ENCODE assay signal across 7 cellular contexts in genomic region chr1:156123356-156124196, GRCh38. TPM values are rescaled to one million over a fixed set of nuclear protein-coding genes. Genes with fewer than 3 reads are reported as not detected.
DNase-seq lines count a peak whose midpoint lies in the region; ATAC-seq, FAIRE-seq and TF ChIP-seq lines count a peak whose summit lies in the region.

No MANE protein-coding gene starts in this region.

- TF ChIP-seq CTCF in VCaP (conservative IDR thresholded peaks at IDR 0.05) (0 out of 2 replicates have a peak, but pooled peaks have one; percentile 8), keratinocyte (optimal IDR thresholded peaks at IDR 0.05 in 1 of 3, IDR thresholded peaks at IDR 0.05 in 1 of 3, conservative IDR thresholded peaks at IDR 0.05 in 1 of 3; ENCODE audit: extremely low read depth in 1 of 3, insufficient read depth in 2 of 3, low read length in 3 of 3) (peak in 2 of 3 experiments; percentile 1 to 13)

- H4K20me1 ChIP-seq in keratinocyte (ENCODE audit: control insufficient read depth, extremely low read depth, insufficient read depth, low read length): peaks cover 14% of the 10 kb centered on the region

- H2AFZ ChIP-seq in keratinocyte (ENCODE audit: control insufficient read depth, low read length): no peak overlapping the region

- peak; percentile 67 for FAIRE-seq in keratinocyte (lab: Jason Lieb, UNC)

- H3K4me1 ChIP-seq in keratinocyte (ENCODE audit: control insufficient read depth, extremely low read depth, insufficient read depth, low read length): peaks cover 91% of the 10 kb centered on the region

- H3K9ac ChIP-seq in keratinocyte (ENCODE audit: control insufficient read depth, extremely low read depth, insufficient read depth, low read length): peak overlapping the region; percentile 66

- dilution Hi-C loops in keratinocyte (cut with MboI; ENCODE audit: extremely low pct_ligation_motif_present, low sequenced_read_pairs): no loop called here

- peak overlapping the region; percentile 97 for H3K4me2 ChIP-seq in keratinocyte (ENCODE audit: control insufficient read depth, extremely low read depth, insufficient read depth, low read depth, low read length)

- peaks cover 3% of the 10 kb centered on the region for H3K9me1 ChIP-seq in keratinocyte (ENCODE audit: control insufficient read depth, extremely low read depth, insufficient read depth, low read length)

- ATAC-seq in GM19463 (IDR thresholded peaks at IDR 0.05; ENCODE audit: unreplicated experiment) (peak; percentile 31), GM21717 (IDR thresholded peaks at IDR 0.05; ENCODE audit: unreplicated experiment) (no peak)

- peak; percentile 97 for DNase-seq in NCI-H2196 treated with DMSO at 0.1 percent for 48 hours (lab: John Stamatoyannopoulos, UW; ENCODE audit: unreplicated experiment)
- DNase-seq in caudate nucleus (lab: John Stamatoyannopoulos, UW): peak in 58 of 61 donors; percentile 52 to 94 (median 84)
- DNase-seq in keratinocyte (ENCODE audit: low read depth, low spot score): peak; percentile 90
- peak; percentile 36 to 54 for DNase-seq in stimulated activated CD4-positive, alpha-beta T cell treated with anti-CD3 and anti-CD28 coated beads, Interleukin-12 subunit alpha, Interleukin-12 subunit beta, amount 100 ng/mL, for 24 hours (ENCODE audit: low read depth in 2 of 2)

- no peaks in the 10 kb centered on the region for H3K27me3 ChIP-seq in keratinocyte (ENCODE audit: control insufficient read depth, extremely low read depth, insufficient read depth, low read length)

- H3K4me3 ChIP-seq in keratinocyte (ENCODE audit: control insufficient read depth in 2 of 3, extremely low read depth in 1 of 3, insufficient read depth in 2 of 3, low read depth in 1 of 3, low read length in 3 of 3): peak overlapping the region; percentile 25 to 68 (median 53)

- H3K9me3 ChIP-seq in keratinocyte (ENCODE audit: control insufficient read depth, low read depth, low read length): no peaks in the 10 kb centered on the region

- peaks cover 0 to 25% of the 10 kb centered on the region in 2 experiments for H3K36me3 ChIP-seq in keratinocyte (ENCODE audit: control insufficient read depth in 2 of 2, extremely low read depth in 1 of 2, insufficient read depth in 2 of 2, low read length in 2 of 2)

- H3K27ac ChIP-seq in VCaP (peak overlapping the region; percentile 15; the same call in 1 of the 2 replicates), caudate nucleus (ENCODE audit: low read depth, low read length) (peak overlapping the region; percentile 80), keratinocyte (ENCODE audit: control insufficient read depth, insufficient read depth, low read length) (peak overlapping the region; percentile 97)

- peaks cover 80% of the 10 kb centered on the region for H3K79me2 ChIP-seq in keratinocyte (ENCODE audit: control insufficient read depth, insufficient read depth, low read length)

RNA-seq across cellular contexts. Expression of gene LMNA, which starts 9.1 kb away (rescaled TPM):
- 368 to 551 TPM (median 444 TPM) in 3 replicates for polyA plus RNA-seq in keratinocyte
- 222 TPM for polyA plus RNA-seq in keratinocyte (2011; ENCODE audit: low read depth)
- polyA plus RNA-seq in keratinocyte (2011; cell fraction: cytosol; rRNA removed): 159 and 403 TPM in 2 replicates
- polyA plus RNA-seq in keratinocyte (2011; cell fraction: nucleus; rRNA removed): 626 and 729 TPM in 2 replicates
- 224 and 699 TPM in 2 replicates for polyA plus RNA-seq in keratinocyte (2012; ENCODE audit: low replicate concordance)
- polyA minus RNA-seq in keratinocyte: 328 to 615 TPM (median 504 TPM) in 3 replicates
- 757 TPM for polyA minus RNA-seq in keratinocyte (2011; cell fraction: cytosol; rRNA and poly(A)+ RNA removed)
- 433 and 457 TPM in 2 replicates for polyA minus RNA-seq in keratinocyte (2011; cell fraction: nucleus; rRNA and poly(A)+ RNA removed)

RNA-seq across cellular contexts. Expression of gene SEMA4A, which starts 29.8 kb away (rescaled TPM):
- 5.7 to 11.0 TPM (median 7.9 TPM) in 3 replicates for polyA plus RNA-seq in keratinocyte
- 2.6 TPM for polyA plus RNA-seq in keratinocyte (2011; ENCODE audit: low read depth)
- 6.8 and 8.9 TPM in 2 replicates for polyA plus RNA-seq in keratinocyte (2011; cell fraction: cytosol; rRNA removed)
- 8.0 and 11.0 TPM in 2 replicates for polyA plus RNA-seq in keratinocyte (2011; cell fraction: nucleus; rRNA removed)
- polyA plus RNA-seq in keratinocyte (2012; ENCODE audit: low replicate concordance): 9.5 and 9.9 TPM in 2 replicates
- 12.9 to 22.9 TPM (median 13.7 TPM) in 3 replicates for polyA minus RNA-seq in keratinocyte
- polyA minus RNA-seq in keratinocyte (2011; cell fraction: cytosol; rRNA and poly(A)+ RNA removed): 6.1 TPM
- 5.4 and 10.0 TPM in 2 replicates for polyA minus RNA-seq in keratinocyte (2011; cell fraction: nucleus; rRNA and poly(A)+ RNA removed)

RNA-seq across cellular contexts. Expression of gene MEX3A, which starts 41.3 kb away (rescaled TPM):
- 1.1 to 2.0 TPM (median 1.5 TPM) in 3 replicates for polyA plus RNA-seq in keratinocyte
- 0.75 TPM for polyA plus RNA-seq in keratinocyte (2011; ENCODE audit: low read depth)
- 0.83 and 1.5 TPM in 2 replicates for polyA plus RNA-seq in keratinocyte (2011; cell fraction: cytosol; rRNA removed)
- polyA plus RNA-seq in keratinocyte (2011; cell fraction: nucleus; rRNA removed): 2.9 and 4.1 TPM in 2 replicates
- polyA plus RNA-seq in keratinocyte (2012; ENCODE audit: low replicate concordance): 1.1 and 2.1 TPM in 2 replicates
- 1.1 to 4.3 TPM (median 1.7 TPM) in 3 replicates for polyA minus RNA-seq in keratinocyte
- polyA minus RNA-seq in keratinocyte (2011; cell fraction: cytosol; rRNA and poly(A)+ RNA removed): 0.96 TPM
- 2.6 and 3.1 TPM in 2 replicates for polyA minus RNA-seq in keratinocyte (2011; cell fraction: nucleus; rRNA and poly(A)+ RNA removed)

Comparison
In these comparisons a context has a peak if more than half of its experiments do, and no peak if none do; other contexts are left out.
1. DNase-seq: peak in every context shown above with its lines; median percentile 97 in NCI-H2196 treated with DMSO at 0.1 percent for 48 hours; 90 in keratinocyte; 84 in caudate nucleus; 45 in stimulated activated CD4-positive, alpha-beta T cell treated with anti-CD3 and anti-CD28 coated beads, Interleukin-12 subunit alpha, Interleukin-12 subunit beta, amount 100 ng/mL, for 24 hours.
2. H3K27ac ChIP-seq: peak in every context shown above with its lines; median percentile 97 in keratinocyte; 80 in caudate nucleus; 15 in VCaP.